Comparison of ENCODE assay signal across 25 cellular contexts in genomic region chr10:43471929-43472720, GRCh38.
"Had no signal": no experiment of that assay in that cellular context is flagged by ENCODE, and none has a peak within 500 bp of the region (broad histone marks: within the 10 kb centered on the region; RNA-seq: fewer than 3 reads in every experiment).

No MANE protein-coding gene starts in this region.

- FAIRE-seq: endometrium, frontal cortex, kidney had no signal

- H3K27ac ChIP-seq: esophagus squamous epithelium, left lung, parathyroid adenoma, prostate gland, right atrium auricular region, sigmoid colon, spleen, testis, tibial artery had no signal

- DNase-seq: cerebellar nuclear complex; cortex of kidney; effector memory CD8-positive, alpha-beta T cell; erythroblast; esophagus squamous epithelium; kidney; left lung; mesenchymal stem cell; midbrain; naive thymus-derived CD4-positive, alpha-beta T cell; nephron progenitor cell; occipital lobe; sigmoid colon; spleen; stimulated activated CD4-positive, alpha-beta T cell treated with anti-CD3 and anti-CD28 coated beads, Interleukin-4, amount 100 ng/mL, for 4 hours; stimulated activated naive CD8-positive, alpha-beta T cell treated with anti-CD3 and anti-CD28 coated beads, Interleukin-15, Interleukin-2, amounts not matched to agents 100 U/mL and 50 U/mL, for 24 hours; substantia nigra; testis; tibial artery had no signal

- H3K36me3 ChIP-seq: esophagus squamous epithelium, left lung, prostate gland, right atrium auricular region, sigmoid colon had no signal

- H3K4me3 ChIP-seq: esophagus squamous epithelium, left lung, prostate gland, right atrium auricular region, sigmoid colon, spleen, testis, tibial artery had no signal

- H3K27me3 ChIP-seq: esophagus squamous epithelium, left lung, right atrium auricular region, sigmoid colon, spleen, testis, tibial artery had no signal

- H3K9me3 ChIP-seq: esophagus squamous epithelium, left lung, prostate gland, right atrium auricular region, sigmoid colon, testis, tibial artery had no signal

- H3K4me1 ChIP-seq: esophagus squamous epithelium, left lung, parathyroid adenoma, prostate gland, right atrium auricular region, sigmoid colon, spleen, testis, tibial artery had no signal

- ATAC-seq: effector memory CD8-positive, alpha-beta T cell; left lung; naive thymus-derived CD4-positive, alpha-beta T cell; stimulated activated memory B cell treated with anti-CD40 and anti-IgM and Interleukin-4, amounts not matched to agents 10 μg/mL and 1 μg/mL and 100 μg/mL, for 72 hours; stimulated activated naive CD8-positive, alpha-beta T cell treated with anti-CD3 and anti-CD28 coated beads, Interleukin-15, Interleukin-2, amounts not matched to agents 100 U/mL and 50 U/mL, for 24 hours had no signal
